ENCODE assay signal across 35 cellular contexts in the genomic region with DNA sequence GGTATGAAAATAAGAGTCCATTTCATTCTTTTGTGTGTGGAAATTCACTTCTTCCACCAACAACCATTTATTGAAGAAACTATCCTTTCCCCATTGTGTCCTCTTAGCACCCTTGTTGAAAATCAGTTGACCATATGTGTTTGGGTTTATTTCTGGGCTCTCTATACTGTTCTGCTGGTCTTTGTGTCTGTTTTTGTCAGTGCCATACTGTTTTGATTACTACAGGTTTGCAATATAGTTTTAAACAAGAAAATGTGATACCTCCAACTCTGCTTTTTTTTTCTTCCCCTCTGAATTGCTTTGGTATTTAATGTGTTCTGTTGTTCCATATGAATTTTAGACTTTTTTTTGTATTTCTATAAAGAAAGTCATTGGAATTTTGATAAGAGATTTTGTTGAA. TPM values are rescaled to one million over a fixed set of nuclear protein-coding genes. Genes with fewer than 3 reads are reported as not detected.
"Had no signal": no experiment of that assay in that cellular context is flagged by ENCODE, and none has a peak within 500 bp of the region (broad histone marks: within the 10 kb centered on the region; RNA-seq: fewer than 3 reads in every experiment).

No MANE protein-coding gene starts in this region.

- ATAC-seq: activated naive CD4-positive, alpha-beta T cell treated with anti-CD3 and anti-CD28 coated beads, Interleukin-2, amount 50 U/mL, for 72 hours; activated naive CD8-positive, alpha-beta T cell treated with anti-CD3 and anti-CD28 coated beads, Interleukin-2, amount 50 U/mL, for 24 hours; activated T-cell treated with anti-CD3 and anti-CD28 coated beads, Interleukin-2, amount 50 U/mL, for 4 hours; activated T-cell treated with anti-CD3 and anti-CD28 coated beads, Interleukin-2, amount 50 U/mL, for 72 hours; activated T-helper 17 cell treated with anti-CD3 and anti-CD28 coated beads, Interleukin-2, amount 50 U/mL, for 72 hours; body of pancreas had no signal

- DNase-seq: activated effector memory CD4-positive, alpha-beta T cell treated with anti-CD3 and anti-CD28 coated beads, Interleukin-2, amount 50 U/mL, for 16 hours; activated effector memory CD4-positive, alpha-beta T cell treated with Interleukin-2 at 50 U/mL for 16 hours; activated gamma-delta T cell; activated gamma-delta T cell treated with Interleukin-2 at 50 U/mL for 16 hours; activated naive CD4-positive, alpha-beta T cell; activated naive CD4-positive, alpha-beta T cell treated with anti-CD3 and anti-CD28 coated beads for 36 hours; activated naive CD4-positive, alpha-beta T cell treated with anti-CD3 and anti-CD28 coated beads, Interleukin-2, amount 10 ng/mL, durations not matched to agents 7 days and 5 days; activated naive CD4-positive, alpha-beta T cell treated with anti-CD3 and anti-CD28 coated beads, Interleukin-2, amount 50 U/mL, for 16 hours; activated naive CD4-positive, alpha-beta T cell treated with Interleukin-2 at 50 U/mL for 16 hours; activated naive CD8-positive, alpha-beta T cell treated with anti-CD3 and anti-CD28 coated beads for 36 hours; activated naive CD8-positive, alpha-beta T cell treated with anti-CD3 and anti-CD28 coated beads, Interleukin-2, amount 10 ng/mL, durations not matched to agents 7 days and 5 days; activated naive CD8-positive, alpha-beta T cell treated with anti-CD3 and anti-CD28 coated beads, Interleukin-2, amount 50 U/mL, for 24 hours; activated T-cell treated with anti-CD3 and anti-CD28 coated beads, Interleukin-2, amount 50 U/mL, for 4 hours; activated T-cell treated with anti-CD3 and anti-CD28 coated beads, Interleukin-2, amount 50 U/mL, for 48 hours; activated T-cell treated with anti-CD3 and anti-CD28 coated beads, Interleukin-2, amount 50 U/mL, for 72 hours; adrenal gland; amniotic stem cell; amygdala; anterior cingulate cortex; aorta; body of pancreas; brain microvascular endothelial cell; caudate nucleus; central memory CD4-positive, alpha-beta T cell; cerebellar nuclear complex had no signal

- H3K27me3 ChIP-seq: adrenal gland, ascending aorta, body of pancreas, brain microvascular endothelial cell, breast epithelium, cardiac muscle cell had no signal

- H3K36me3 ChIP-seq: adrenal gland, ascending aorta, brain microvascular endothelial cell, breast epithelium, cardiac muscle cell had no signal

- H3K27ac ChIP-seq: adrenal gland, ascending aorta, body of pancreas, brain microvascular endothelial cell, breast epithelium, cardiac muscle cell had no signal

- FAIRE-seq: astrocyte, bronchial epithelial cell had no signal

- H3K4me3 ChIP-seq: adrenal gland, ascending aorta, body of pancreas, breast epithelium, cardiac muscle cell had no signal

- H3K4me1 ChIP-seq: adrenal gland, ascending aorta, body of pancreas, breast epithelium had no signal

- H3K9me3 ChIP-seq: adrenal gland, ascending aorta had no signal

RNA-seq across cellular contexts. Expression of a gene that starts 8.4 kb away (rescaled TPM):
- total RNA-seq: activated naive CD4-positive, alpha-beta T cell treated with anti-CD3 and anti-CD28 coated beads for 36 hours; activated naive CD4-positive, alpha-beta T cell treated with anti-CD3 and anti-CD28 coated beads, Interleukin-2, amount 50 U/mL, for 72 hours; activated naive CD8-positive, alpha-beta T cell treated with anti-CD3 and anti-CD28 coated beads for 36 hours; activated naive CD8-positive, alpha-beta T cell treated with anti-CD3 and anti-CD28 coated beads, Interleukin-2, amount 10 ng/mL, durations not matched to agents 7 days and 5 days; activated T-cell treated with anti-CD3 and anti-CD28 coated beads, Interleukin-2, amount 50 U/mL, for 4 hours; activated T-cell treated with anti-CD3 and anti-CD28 coated beads, Interleukin-2, amount 50 U/mL, for 72 hours; activated T-helper 1 cell treated with anti-CD3 and anti-CD28 coated beads, Interleukin-12 subunit alpha, Interleukin-12 subunit beta, Interleukin-2, Interleukin-4 antibody, amounts not matched to agents 30 ng/mL and 10 ng/mL and 1 ng/mL, durations not matched to agents 14 hours and 24 hours and 36 hours; activated T-helper 17 cell treated with anti-CD3 and anti-CD28 coated beads, Interleukin-2, amount 50 U/mL, for 72 hours; activated T-helper 2 cell treated with anti-CD3 and anti-CD28 coated beads, Interferon-gamma antibody, Interleukin-2, Interleukin-4, amounts not matched to agents 10 μg/mL and 5 μg/mL and 100 μg/mL, durations not matched to agents 14 hours and 24 hours and 36 hours; aorta; astrocyte; chondrocyte had no signal
